In genomic region chr3:174495231-174495755, GRCh38 we compare ENCODE assay signal across 19 cellular contexts.
DNase-seq lines count a peak whose midpoint lies in the region; ATAC-seq and TF ChIP-seq lines count a peak whose summit lies in the region.
"Had no signal": no experiment of that assay in that cellular context is flagged by ENCODE, and none has a peak within 500 bp of the region (broad histone marks: within the 10 kb centered on the region; RNA-seq: fewer than 3 reads in every experiment).

No MANE protein-coding gene starts in this region.

- H3K36me3 Mint-ChIP-seq in activated CD8-positive, alpha-beta memory T cell treated with anti-CD3 and anti-CD28 coated beads, Interleukin-2, amount 10 ng/mL, durations not matched to agents 7 days and 5 days, result no peaks in the 10 kb centered on the region
- no peaks in the 10 kb centered on the region for H3K36me3 Mint-ChIP-seq in glutamatergic neuron (ENCODE audit: unreplicated experiment)

- no peak overlapping the region for H3K4me3 Mint-ChIP-seq in activated CD8-positive, alpha-beta memory T cell treated with anti-CD3 and anti-CD28 coated beads, Interleukin-2, amount 10 ng/mL, durations not matched to agents 7 days and 5 days
- H3K4me3 Mint-ChIP-seq in glutamatergic neuron (ENCODE audit: unreplicated experiment), result no peak overlapping the region
- H3K4me3 Mint-ChIP-seq: activated naive CD4-positive, alpha-beta T cell treated with anti-CD3 and anti-CD28 coated beads for 36 hours had no signal

- TF ChIP-seq CTCF in glutamatergic neuron (IDR thresholded peaks at IDR 0.05; ENCODE audit: partially characterized antibody, unreplicated experiment) (no peak), BE2C (IDR thresholded peaks at IDR 0.05; ENCODE audit: low read depth, low read length) (no peak)

- H3K9me3 Mint-ChIP-seq in activated CD8-positive, alpha-beta memory T cell treated with anti-CD3 and anti-CD28 coated beads, Interleukin-2, amount 10 ng/mL, durations not matched to agents 7 days and 5 days (ENCODE audit: low read depth), result peaks cover 1% of the 10 kb centered on the region
- no peaks in the 10 kb centered on the region for H3K9me3 Mint-ChIP-seq in glutamatergic neuron (ENCODE audit: unreplicated experiment)
- H3K9me3 Mint-ChIP-seq: activated naive CD4-positive, alpha-beta T cell treated with anti-CD3 and anti-CD28 coated beads for 36 hours had no signal

- H3K4me1 Mint-ChIP-seq in activated CD8-positive, alpha-beta memory T cell treated with anti-CD3 and anti-CD28 coated beads, Interleukin-2, amount 10 ng/mL, durations not matched to agents 7 days and 5 days, result no peaks in the 10 kb centered on the region
- H3K4me1 Mint-ChIP-seq in glutamatergic neuron (ENCODE audit: low read depth, unreplicated experiment), result peaks cover 3% of the 10 kb centered on the region

- peak; percentile 6 for DNase-seq in Daoy (ENCODE audit: low read depth)
- peak; percentile 74 for DNase-seq in NCI-H69 (lab: John Stamatoyannopoulos, UW)
- peak; percentile 46 for DNase-seq in fibroblast of gingiva (ENCODE audit: low read depth)
- DNase-seq in renal cortical epithelial cell (ENCODE audit: low read depth), result peak; percentile 6
- DNase-seq in activated CD8-positive, alpha-beta memory T cell treated with anti-CD3 and anti-CD28 coated beads, Interleukin-2, amount 10 ng/mL, durations not matched to agents 7 days and 5 days, result no peak
- no peak for DNase-seq in glutamatergic neuron
- no peak for DNase-seq in BE2C
- DNase-seq: activated naive CD4-positive, alpha-beta T cell treated with anti-CD3 and anti-CD28 coated beads for 36 hours; activated T-cell treated with anti-CD3 and anti-CD28 coated beads, Interleukin-2, amount 50 U/mL, for 1 hour; dermis blood vessel endothelial cell; GOT3; head of caudate nucleus; NCI-H1436; NCI-H226; NK-92 treated with Interleukin-12 subunit alpha and Interleukin-12 subunit beta, amount 100 ng/mL, for 24 hours; pancreas; stimulated activated CD4-positive, alpha-beta T cell treated with anti-CD3 and anti-CD28 coated beads, Interleukin-4, amount 100 ng/mL, for 1 hour had no signal

- no peaks in the 10 kb centered on the region for H3K27me3 ChIP-seq in BE2C
- H3K27me3 ChIP-seq: BLaER1, breast epithelium, pancreas had no signal

- H3K36me3 ChIP-seq in BE2C, result no peaks in the 10 kb centered on the region
- H3K36me3 ChIP-seq: BLaER1, breast epithelium, pancreas had no signal

- no peak for ATAC-seq in activated CD8-positive, alpha-beta memory T cell treated with anti-CD3 and anti-CD28 coated beads, Interleukin-2, amount 10 ng/mL, durations not matched to agents 7 days and 5 days
- ATAC-seq: pancreas had no signal

- no peak overlapping the region for H3K4me3 ChIP-seq in BE2C (ENCODE audit: low read depth, low read length)
- H3K4me3 ChIP-seq: BLaER1, breast epithelium, pancreas had no signal

- no peaks in the 10 kb centered on the region for H3K4me1 ChIP-seq in BE2C
- H3K4me1 ChIP-seq: breast epithelium, pancreas had no signal

- no peaks in the 10 kb centered on the region for H3K27me3 Mint-ChIP-seq in activated CD8-positive, alpha-beta memory T cell treated with anti-CD3 and anti-CD28 coated beads, Interleukin-2, amount 10 ng/mL, durations not matched to agents 7 days and 5 days
- no peaks in the 10 kb centered on the region for H3K27me3 Mint-ChIP-seq in glutamatergic neuron (ENCODE audit: unreplicated experiment)

- no peak overlapping the region for H3K27ac Mint-ChIP-seq in activated CD8-positive, alpha-beta memory T cell treated with anti-CD3 and anti-CD28 coated beads, Interleukin-2, amount 10 ng/mL, durations not matched to agents 7 days and 5 days
- no peak overlapping the region for H3K27ac Mint-ChIP-seq in glutamatergic neuron (ENCODE audit: unreplicated experiment)
- H3K27ac Mint-ChIP-seq: activated naive CD4-positive, alpha-beta T cell treated with anti-CD3 and anti-CD28 coated beads for 36 hours had no signal

- CTCF ChIA-PET in activated CD8-positive, alpha-beta memory T cell treated with anti-CD3 and anti-CD28 coated beads, Interleukin-2, amount 10 ng/mL, durations not matched to agents 7 days and 5 days (lab: Charles Lee), result no interaction called here

- no peaks in the 10 kb centered on the region for H3K9me3 ChIP-seq in BE2C
- H3K9me3 ChIP-seq: BLaER1, breast epithelium, pancreas had no signal

Comparison
In these comparisons a context has a peak if more than half of its experiments do, and no peak if none do; other contexts are left out.
1. DNase-seq: peak in Daoy (single experiment), NCI-H69 (single experiment), fibroblast of gingiva (single experiment) and renal cortical epithelial cell (single experiment); none in activated CD8-positive, alpha-beta memory T cell treated with anti-CD3 and anti-CD28 coated beads, Interleukin-2, amount 10 ng/mL, durations not matched to agents 7 days and 5 days (single experiment), glutamatergic neuron (single experiment) and BE2C (single experiment).